ENCODE assay signal across 1 cellular context in genomic region chr6:27209659-27210269, GRCh38.
TF ChIP-seq lines count a peak whose summit lies in the region.

No MANE protein-coding gene starts in this region.

TF ChIP-seq in K562, 482 proteins besides CTCF, POLR2A, EP300 and RAD21 (continued from another document and continues in another):
- no peak for TF ChIP-seq PREB (CRISPR knock-in tag; IDR thresholded peaks at IDR 0.05)
- no peak for TF ChIP-seq STAG1 (CRISPR knock-in tag; IDR thresholded peaks at IDR 0.05; ENCODE audit: borderline replicate concordance)
- TF ChIP-seq ZNF143 (CRISPR knock-in tag; IDR thresholded peaks at IDR 0.05), result no peak
- TF ChIP-seq FIP1L1 (IDR thresholded peaks at IDR 0.05; ENCODE audit: low read depth, low read length, poor library complexity, severe bottlenecking), result no peak
- peak; percentile 20; the same call in 1 of the 2 replicates for TF ChIP-seq CTBP1 (IDR thresholded peaks at IDR 0.05; ENCODE audit: borderline replicate concordance)
- no peak for TF ChIP-seq PBX2 (CRISPR knock-in tag; IDR thresholded peaks at IDR 0.05; ENCODE audit: low read depth)
- TF ChIP-seq PBX2 (tag; conservative IDR thresholded peaks at IDR 0.05; ENCODE audit: low read depth), result no peak
- no peak for TF ChIP-seq GMEB1 (CRISPR knock-in tag; IDR thresholded peaks at IDR 0.05)
- TF ChIP-seq ERF (CRISPR knock-in tag; IDR thresholded peaks at IDR 0.05), result no peak
- TF ChIP-seq NCOA2 (IDR thresholded peaks at IDR 0.05; ENCODE audit: partially characterized antibody in 2 of 2), result no peak
- no peak for TF ChIP-seq ZNF785 (CRISPR knock-in tag; IDR thresholded peaks at IDR 0.05)
- peak; percentile 81 to 86 for TF ChIP-seq FOXK2 (conservative IDR thresholded peaks at IDR 0.05 in 1 of 2, IDR thresholded peaks at IDR 0.05 in 1 of 2; ENCODE audit: low read depth in 2 of 2)
- TF ChIP-seq RCOR1 (IDR thresholded peaks at IDR 0.05; ENCODE audit: borderline replicate concordance in 1 of 2, low read depth in 2 of 2, low read length in 2 of 2), result peak in 1 of 2 experiments; percentile 72; a peak in 2 of 4 replicates
- TF ChIP-seq GABPB2 (CRISPR knock-in tag; conservative IDR thresholded peaks at IDR 0.05), result no peak
- TF ChIP-seq SFPQ (IDR thresholded peaks at IDR 0.05; ENCODE audit: low read depth, low read length), result no peak
- no peak for TF ChIP-seq NEUROD1 (IDR thresholded peaks at IDR 0.05; ENCODE audit: borderline replicate concordance, low read depth, low read length, partially characterized antibody)
- TF ChIP-seq RBM17 (IDR thresholded peaks at IDR 0.05; ENCODE audit: borderline replicate concordance, low read depth, low read length), result no peak
- TF ChIP-seq ZNF311 (CRISPR knock-in tag; IDR thresholded peaks at IDR 0.05), result no peak
- no peak for TF ChIP-seq HDAC3 (IDR thresholded peaks at IDR 0.05; ENCODE audit: borderline replicate concordance, partially characterized antibody)
- no peak for TF ChIP-seq KLF10 (CRISPR knock-in tag; IDR thresholded peaks at IDR 0.05)
- TF ChIP-seq ILF3 (IDR thresholded peaks at IDR 0.05; ENCODE audit: borderline replicate concordance), result no peak
- no peak for TF ChIP-seq ZC3H11A (IDR thresholded peaks at IDR 0.05; ENCODE audit: low read depth, low read length)
- TF ChIP-seq CBFA2T2 (conservative IDR thresholded peaks at IDR 0.05), result no peak
- no peak for TF ChIP-seq MXD1 (CRISPR knock-in tag; IDR thresholded peaks at IDR 0.05; ENCODE audit: borderline replicate concordance, poor library complexity, severe bottlenecking)
- no peak for TF ChIP-seq DPF2 (IDR thresholded peaks at IDR 0.05)
- TF ChIP-seq HDAC2 (IDR thresholded peaks at IDR 0.05), result no peak
- TF ChIP-seq GTF2E2 (tag; IDR thresholded peaks at IDR 0.05), result no peak
- TF ChIP-seq GTF3C2 (IDR thresholded peaks at IDR 0.05; ENCODE audit: borderline replicate concordance, extremely low read depth, insufficient read length), result peak; percentile 96
- no peak for TF ChIP-seq ETV5 (CRISPR knock-in tag; IDR thresholded peaks at IDR 0.05; ENCODE audit: low read depth)
- no peak for TF ChIP-seq ZNF75A (CRISPR knock-in tag; IDR thresholded peaks at IDR 0.05)
- no peak for TF ChIP-seq FOXJ2 (tag; IDR thresholded peaks at IDR 0.05)
- no peak for TF ChIP-seq MITF (IDR thresholded peaks at IDR 0.05)
- TF ChIP-seq SAFB (IDR thresholded peaks at IDR 0.05; ENCODE audit: borderline replicate concordance, low read depth, low read length), result no peak
- 0 out of 2 replicates have a peak, but pooled peaks have one; percentile 31 for TF ChIP-seq ZNF274 (IDR thresholded peaks at IDR 0.05; ENCODE audit: borderline replicate concordance, low read depth, low read length)
- no peak for TF ChIP-seq EP400 (IDR thresholded peaks at IDR 0.05)
- TF ChIP-seq ZBTB17 (CRISPR knock-in tag; IDR thresholded peaks at IDR 0.05), result no peak
- peak in 1 of 2 experiments; percentile 81; a peak in 2 of 4 replicates for TF ChIP-seq TBL1XR1 (IDR thresholded peaks at IDR 0.05; ENCODE audit: low read length in 2 of 2)
- peak; percentile 63 for TF ChIP-seq ZNF384 (IDR thresholded peaks at IDR 0.05; ENCODE audit: low read depth, low read length)
- no peak for TF ChIP-seq MYBL2 (IDR thresholded peaks at IDR 0.05; ENCODE audit: low read depth)
- no peak for TF ChIP-seq MYBL2 (CRISPR knock-in tag; IDR thresholded peaks at IDR 0.05; ENCODE audit: borderline replicate concordance)
- TF ChIP-seq ARID3A (IDR thresholded peaks at IDR 0.05; ENCODE audit: borderline replicate concordance, low read depth, low read length), result peak; percentile 90; the same call in 1 of the 2 replicates
- TF ChIP-seq EWSR1 (IDR thresholded peaks at IDR 0.05; ENCODE audit: borderline replicate concordance, low read depth, partially characterized antibody), result no peak
- TF ChIP-seq GATAD2B (IDR thresholded peaks at IDR 0.05; ENCODE audit: borderline replicate concordance), result no peak
- TF ChIP-seq BRD4 (IDR thresholded peaks at IDR 0.05), result no peak; the same call in 1 of the 2 replicates
- no peak for TF ChIP-seq MAX (CRISPR knock-in tag; IDR thresholded peaks at IDR 0.05)
- TF ChIP-seq FOXP1 (CRISPR knock-in tag; IDR thresholded peaks at IDR 0.05), result no peak
- no peak for TF ChIP-seq RBM14 (IDR thresholded peaks at IDR 0.05; ENCODE audit: borderline replicate concordance, insufficient read depth, low read depth, low read length)
- no peak for TF ChIP-seq ZNF764 (CRISPR knock-in tag; IDR thresholded peaks at IDR 0.05; ENCODE audit: low read depth)
